8 cellular contexts compared by ENCODE assay signal in genomic region chr3:100334340-100335136, GRCh38. TPM values are rescaled to one million over a fixed set of nuclear protein-coding genes. Genes with fewer than 3 reads are reported as not detected.
DNase-seq lines count a peak whose midpoint lies in the region; ATAC-seq and TF ChIP-seq lines count a peak whose summit lies in the region.

TSS of gene NIT2 (plus strand) at chr3:100334757. CDS start at chr3:100334792, 35 bp downstream.

- TF ChIP-seq POLR2A in GM19193 (IDR thresholded peaks at IDR 0.05; ENCODE audit: extremely low read depth, insufficient read depth, insufficient read length), result peak; percentile 89

- CTCF ChIA-PET in activated CD4-positive, alpha-beta T cell treated with anti-CD3 and anti-CD28 coated beads, Interleukin-2, amount 10 ng/mL, durations not matched to agents 7 days and 5 days (lab: Charles Lee), result interaction anchor here (0.6 to 2.5 kb wide), 5 partner anchors 9 to 128 kb away, joined by 3 to 7 read pairs (median 6); no protein-coding TSS in a partner anchor

- peak within 1 kb of the TSS; percentile 92 for H3K27ac Mint-ChIP-seq in activated CD4-positive, alpha-beta T cell treated with anti-CD3 and anti-CD28 coated beads, Interleukin-2, amount 10 ng/mL, durations not matched to agents 7 days and 5 days

- no peaks in the 10 kb centered on the region for H3K27me3 Mint-ChIP-seq in activated CD4-positive, alpha-beta T cell treated with anti-CD3 and anti-CD28 coated beads, Interleukin-2, amount 10 ng/mL, durations not matched to agents 7 days and 5 days

- H3K4me1 Mint-ChIP-seq in activated CD4-positive, alpha-beta T cell treated with anti-CD3 and anti-CD28 coated beads, Interleukin-2, amount 10 ng/mL, durations not matched to agents 7 days and 5 days, result peaks cover 24% of the 10 kb centered on the region

- H3K4me1 ChIP-seq in BE2C, result no peaks in the 10 kb centered on the region; the same call in 1 of the 2 replicates

- peak; percentile 97 for ATAC-seq in HG03432 (IDR thresholded peaks at IDR 0.05; ENCODE audit: unreplicated experiment)

- H3K9me3 ChIP-seq in BE2C, result no peaks in the 10 kb centered on the region

- peak within 1 kb of the TSS; percentile 85 for H3K4me3 Mint-ChIP-seq in activated CD4-positive, alpha-beta T cell treated with anti-CD3 and anti-CD28 coated beads, Interleukin-2, amount 10 ng/mL, durations not matched to agents 7 days and 5 days

- peak; percentile 89 for DNase-seq in BE2C
- peak; percentile 24 to 88 for DNase-seq in NCI-H526 (lab: John Stamatoyannopoulos, UW)
- DNase-seq in activated CD4-positive, alpha-beta T cell treated with anti-CD3 and anti-CD28 coated beads, Interleukin-2, amount 10 ng/mL, durations not matched to agents 7 days and 5 days, result peak; percentile 84
- DNase-seq in cortex of kidney (lab: John Stamatoyannopoulos, UW), result peak; percentile 64
- DNase-seq in left kidney (ENCODE audit: low read depth, low spot score), result peak; percentile 95
- DNase-seq in stimulated activated CD4-positive, alpha-beta T cell treated with anti-CD3 and anti-CD28 coated beads, Interleukin-2, amount 100 ng/mL, for 24 hours, result peak; percentile 82 to 85

- peaks cover 7% of the 10 kb centered on the region for H3K36me3 Mint-ChIP-seq in activated CD4-positive, alpha-beta T cell treated with anti-CD3 and anti-CD28 coated beads, Interleukin-2, amount 10 ng/mL, durations not matched to agents 7 days and 5 days (ENCODE audit: low read depth)

- peak within 1 kb of the TSS; percentile 70 for H3K4me3 ChIP-seq in BE2C (ENCODE audit: low read depth, low read length)

- POLR2A ChIA-PET in activated CD4-positive, alpha-beta T cell treated with anti-CD3 and anti-CD28 coated beads, Interleukin-2, amount 10 ng/mL, durations not matched to agents 7 days and 5 days (lab: Charles Lee), result no interaction called here

- no peaks in the 10 kb centered on the region for H3K9me3 Mint-ChIP-seq in activated CD4-positive, alpha-beta T cell treated with anti-CD3 and anti-CD28 coated beads, Interleukin-2, amount 10 ng/mL, durations not matched to agents 7 days and 5 days

- no peaks in the 10 kb centered on the region for H3K27me3 ChIP-seq in BE2C

- no peak for TF ChIP-seq CTCF in BE2C (IDR thresholded peaks at IDR 0.05; ENCODE audit: low read depth, low read length)

- H3K36me3 ChIP-seq in BE2C, result no peaks in the 10 kb centered on the region

RNA-seq across cellular contexts. Expression of gene NIT2, which starts in this region (rescaled TPM):
- 7.9 TPM for polyA plus RNA-seq in BE2C (2012; ENCODE audit: insufficient read depth, insufficient read length, low read depth)
- 10 to 100 TPM; 41.7 to 45.7 TPM for total RNA-seq in activated CD4-positive, alpha-beta T cell treated with anti-CD3 and anti-CD28 coated beads, Interleukin-2, amount 10 ng/mL, durations not matched to agents 7 days and 5 days

Comparison
In these comparisons a context has a peak if more than half of its experiments do, and no peak if none do; other contexts are left out.
1. Peak in every context shown above with its lines: DNase-seq, ATAC-seq and H3K4me3 ChIP-seq.